Comparison of ENCODE assay signal across 14 cellular contexts in genomic region chr12:75446857-75447256, GRCh38. TPM values are rescaled to one million over a fixed set of nuclear protein-coding genes. Genes with fewer than 3 reads are reported as not detected.
DNase-seq lines count a peak whose midpoint lies in the region; ATAC-seq, FAIRE-seq and TF ChIP-seq lines count a peak whose summit lies in the region.
"Had no signal": no experiment of that assay in that cellular context is flagged by ENCODE, and none has a peak within 500 bp of the region (broad histone marks: within the 10 kb centered on the region; RNA-seq: fewer than 3 reads in every experiment).

No MANE protein-coding gene starts in this region.

- no peaks in the 10 kb centered on the region for H3K27me3 ChIP-seq in HCT116 (ENCODE audit: insufficient read depth, low read length)
- H3K27me3 ChIP-seq: right atrium auricular region had no signal

- FAIRE-seq in urothelium cell line (lab: Jason Lieb, UNC): no peak

- no peaks in the 10 kb centered on the region for H3K36me3 ChIP-seq in HCT116 (ENCODE audit: control insufficient read depth in 1 of 2, insufficient read depth in 2 of 2, low read length in 2 of 2)
- H3K36me3 ChIP-seq: right atrium auricular region had no signal

- TF ChIP-seq CTCF in HCT116 (IDR thresholded peaks at IDR 0.05 in 2 of 3, conservative IDR thresholded peaks at IDR 0.05 in 1 of 3; ENCODE audit: borderline replicate concordance in 1 of 3, insufficient read depth in 1 of 3, low read depth in 2 of 3, low read length in 2 of 3) (no peak), fibroblast of pulmonary artery (IDR thresholded peaks at IDR 0.05; ENCODE audit: low read length, missing control alignments) (no peak)

- RAD21 ChIA-PET in HCT116 (lab: Charles Lee; ENCODE audit: low non-redundant PET in 1 of 2, low total read pairs in 2 of 2, uncharacterized antibody in 2 of 2, unreplicated experiment in 2 of 2): no interaction called here

- H3K9me3 ChIP-seq in HCT116 (ENCODE audit: control insufficient read depth in 1 of 2, insufficient read depth in 1 of 2, low read depth in 1 of 2, low read length in 2 of 2): no peaks in the 10 kb centered on the region
- H3K9me3 ChIP-seq: right atrium auricular region had no signal

- CTCF ChIA-PET in HCT116 (lab: Charles Lee): no interaction called here

- POLR2A ChIA-PET in HCT116 (lab: Charles Lee): no interaction called here

- no peak overlapping the region for H3K4me3 ChIP-seq in HCT116 (replicated peaks in 1 of 2; ENCODE audit: low read depth in 1 of 2, low read length in 2 of 2)
- no peak overlapping the region for H3K4me3 ChIP-seq in fibroblast of pulmonary artery (replicated peaks; ENCODE audit: low read depth, low read length)
- H3K4me3 ChIP-seq: right atrium auricular region had no signal

- H3K9me2 ChIP-seq in HCT116 (ENCODE audit: insufficient read depth): no peaks in the 10 kb centered on the region

- no peak for TF ChIP-seq POLR2A in HCT116 (IDR thresholded peaks at IDR 0.05; ENCODE audit: borderline replicate concordance, extremely low read depth, insufficient read depth, insufficient read length)

- H3K4me2 ChIP-seq in HCT116 (ENCODE audit: low read length): peak overlapping the region; percentile 36

- H3K79me2 ChIP-seq in HCT116 (ENCODE audit: insufficient read depth, low read length): no peaks in the 10 kb centered on the region

- no peak overlapping the region for H3K27ac ChIP-seq in HCT116 (ENCODE audit: low read depth, low read length)
- H3K27ac ChIP-seq: right atrium auricular region had no signal

- BruUV-seq in HCT116 (replicated peaks; lab: Mats Ljungman, UMichigan): no TSS peak

- no peak for TF ChIP-seq RAD21 in HCT116 (IDR thresholded peaks at IDR 0.05; ENCODE audit: low read depth)

- H4K20me1 ChIP-seq in HCT116 (ENCODE audit: insufficient read depth): no peaks in the 10 kb centered on the region

- peaks cover 0 to 21% of the 10 kb centered on the region in 2 experiments; a peak in 3 of 4 replicates for H3K4me1 ChIP-seq in HCT116 (ENCODE audit: control insufficient read depth in 1 of 2, insufficient read depth in 2 of 2, low read length in 2 of 2)
- H3K4me1 ChIP-seq: right atrium auricular region had no signal

- DNase-seq in HCT116 (ENCODE audit: low read depth, low spot score) (no peak), amniotic stem cell (lab: John Stamatoyannopoulos, UW) (peak; percentile 12), fibroblast of pulmonary artery (ENCODE audit: low read depth) (peak; percentile 51), urothelium cell line (ENCODE audit: low spot score) (peak; percentile 8), hypothalamus (lab: John Stamatoyannopoulos, UW) (no peak), NCI-H1417 (lab: John Stamatoyannopoulos, UW) (no peak)
- no peak for DNase-seq in activated CD4-positive, CD25-positive, alpha-beta regulatory T cell (lab: John Stamatoyannopoulos, UW)
- DNase-seq: activated naive CD4-positive, alpha-beta T cell; caudate nucleus; KG1; NCI-H1694; stimulated activated CD4-positive, alpha-beta T cell treated with anti-CD3 and anti-CD28 coated beads, Interleukin-4, amount 100 ng/mL, for 1 hour had no signal

- H2AFZ ChIP-seq in HCT116 (ENCODE audit: low read depth, low read length, poor library complexity, severe bottlenecking): no peak overlapping the region

- ATAC-seq in HCT116: no peak
- ATAC-seq: natural killer cell treated with Interleukin-12 subunit alpha and Interleukin-12 subunit beta and Interleukin-15 and Interleukin-18, amount 100 ng/mL, for 72 hours had no signal

- H3K9ac ChIP-seq in HCT116 (ENCODE audit: low read length): no peak overlapping the region

- intact Hi-C loops in HCT116 (cut with micrococcal nuclease): no loop called here

TF ChIP-seq in HCT116, 20 proteins besides CTCF, POLR2A, EP300 and RAD21:
- peak; percentile 37; the same call in 1 of the 2 replicates for TF ChIP-seq FOSL1 (IDR thresholded peaks at IDR 0.05; ENCODE audit: low read depth)
- TF ChIP-seq ZFX (IDR thresholded peaks at IDR 0.05): no peak
- TF ChIP-seq CBX3 (IDR thresholded peaks at IDR 0.05; ENCODE audit: low read depth): no peak
TF ChIP-seq in HCT116: peak in this region for 1.

RNA-seq across cellular contexts. Expression of gene GLIPR1, which starts 33.7 kb away (rescaled TPM):
- total RNA-seq in HCT116 (2021; ENCODE audit: unreplicated experiment): 0.39 TPM
- 0.88 and 0.92 TPM in 2 replicates for polyA plus RNA-seq in HCT116 (2012)

RNA-seq across cellular contexts. Expression of gene GLIPR1L2, which starts 56.0 kb away (rescaled TPM):
- total RNA-seq in HCT116 (2021; ENCODE audit: unreplicated experiment): 0.44 TPM
- polyA plus RNA-seq in HCT116 (2012): 0.21 and 0.79 TPM in 2 replicates

Comparison
In these comparisons a context has a peak if more than half of its experiments do, and no peak if none do; other contexts are left out.
1. DNase-seq: peak in amniotic stem cell (single experiment), fibroblast of pulmonary artery (single experiment) and urothelium cell line (single experiment); none in HCT116 (single experiment), activated CD4-positive, CD25-positive, alpha-beta regulatory T cell (0 of 4), hypothalamus (0 of 51) and NCI-H1417 (0 of 3).